9 cellular contexts compared by ENCODE assay signal in the genomic region with DNA sequence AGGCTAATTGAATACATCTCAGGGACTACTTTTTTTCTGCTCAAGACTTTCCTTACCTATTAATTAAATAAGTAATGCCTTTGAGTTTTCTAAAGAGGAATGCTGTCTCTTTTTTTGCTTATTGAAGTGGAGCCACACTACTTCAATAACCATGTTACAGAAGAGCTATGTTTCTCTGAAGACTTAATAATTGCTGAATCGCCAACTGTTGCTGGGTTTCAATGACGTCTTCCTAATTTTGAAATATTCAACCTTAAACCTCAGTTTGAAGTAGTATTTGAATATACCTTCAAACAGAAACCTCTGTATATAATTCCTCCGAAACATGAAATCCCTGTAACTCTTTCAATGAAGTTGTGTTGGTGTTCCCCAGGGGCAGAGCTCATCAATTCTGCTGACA.
"Had no signal": no experiment of that assay in that cellular context is flagged by ENCODE, and none has a peak within 500 bp of the region (broad histone marks: within the 10 kb centered on the region; RNA-seq: fewer than 3 reads in every experiment).

No MANE protein-coding gene starts in this region.

- H2AFZ ChIP-seq: GM23338 had no signal

- DNase-seq: H9, HCEC 1CT, KG1 had no signal

- ATAC-seq: GM23338, HepG2, K562 had no signal

- H3K27ac ChIP-seq: HL-60 had no signal

- FAIRE-seq: H1, H54, HepG2, K562 had no signal

- H3K4me3 ChIP-seq: GM23338, K562 had no signal

- H3K4me2 ChIP-seq: GM23338 had no signal
